Comparison of ENCODE assay signal across 14 cellular contexts in the genomic region with DNA sequence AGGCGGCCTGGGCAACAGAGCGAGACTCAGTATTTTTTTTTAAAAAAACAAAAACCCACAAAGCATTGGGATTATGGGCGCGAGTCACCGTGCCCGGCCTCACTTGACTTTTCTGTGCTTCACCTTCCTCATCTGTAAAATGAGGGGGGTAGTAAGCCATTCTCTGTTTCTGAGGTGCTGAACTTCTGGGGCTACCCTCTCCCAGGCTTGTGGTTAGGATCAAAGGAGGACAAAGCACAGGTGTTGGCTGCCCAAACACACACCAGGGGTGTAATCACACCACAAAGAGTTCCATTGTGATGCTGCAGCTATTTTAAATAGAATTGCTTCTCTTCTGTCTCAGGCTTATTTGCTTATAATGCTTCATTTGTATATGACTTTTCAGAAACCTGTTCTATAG. TPM values are rescaled to one million over a fixed set of nuclear protein-coding genes. Genes with fewer than 3 reads are reported as not detected.
DNase-seq lines count a peak whose midpoint lies in the region; ATAC-seq and TF ChIP-seq lines count a peak whose summit lies in the region.
"Had no signal": no experiment of that assay in that cellular context is flagged by ENCODE, and none has a peak within 500 bp of the region (broad histone marks: within the 10 kb centered on the region; RNA-seq: fewer than 3 reads in every experiment).

No MANE protein-coding gene starts in this region.

- H4K20me1 ChIP-seq in smooth muscle cell (ENCODE audit: low read depth): no peaks in the 10 kb centered on the region

- H3K4me3 ChIP-seq in left ventricle myocardium inferior: no peak overlapping the region
- no peak overlapping the region for H3K4me3 ChIP-seq in smooth muscle cell

- no peak overlapping the region for H3K9ac ChIP-seq in smooth muscle cell (ENCODE audit: low read depth)

- 86% methylated on average over 6 of the region's 6 CpGs for WGBS in smooth muscle cell (ENCODE audit: low lambda C conversion rate)

- intact Hi-C loops in left ventricle myocardium inferior (cut with micrococcal nuclease): no loop called here

- H3F3A ChIP-seq in smooth muscle cell (ENCODE audit: low read depth): peaks cover 3% of the 10 kb centered on the region

- H3K4me3 Mint-ChIP-seq in activated CD4-positive, alpha-beta T cell treated with anti-CD3 and anti-CD28 coated beads, Interleukin-2, amount 10 ng/mL, durations not matched to agents 7 days and 5 days: no peak overlapping the region
- H3K4me3 Mint-ChIP-seq: stimulated activated naive CD8-positive, alpha-beta T cell treated with anti-CD3 and anti-CD28 coated beads, Interleukin-15, Interleukin-2, amounts not matched to agents 100 ng/mL and 50 ng/mL, for 24 hours had no signal

- peak overlapping the region; percentile 15 for H3K27ac Mint-ChIP-seq in activated CD4-positive, alpha-beta T cell treated with anti-CD3 and anti-CD28 coated beads, Interleukin-2, amount 10 ng/mL, durations not matched to agents 7 days and 5 days
- H3K27ac Mint-ChIP-seq: stimulated activated naive CD8-positive, alpha-beta T cell treated with anti-CD3 and anti-CD28 coated beads, Interleukin-15, Interleukin-2, amounts not matched to agents 100 ng/mL and 50 ng/mL, for 24 hours had no signal

- no peak overlapping the region for H3K27ac ChIP-seq in left ventricle myocardium inferior (replicated peaks)
- no peak overlapping the region for H3K27ac ChIP-seq in smooth muscle cell (ENCODE audit: low read depth)

- no peaks in the 10 kb centered on the region for H3K9me3 ChIP-seq in left ventricle myocardium inferior (replicated peaks)
- H3K9me3 ChIP-seq in smooth muscle cell (replicated peaks; ENCODE audit: low read depth): no peaks in the 10 kb centered on the region

- H3K4me1 Mint-ChIP-seq in activated CD4-positive, alpha-beta T cell treated with anti-CD3 and anti-CD28 coated beads, Interleukin-2, amount 10 ng/mL, durations not matched to agents 7 days and 5 days: peaks cover 48% of the 10 kb centered on the region

- H3K27me3 ChIP-seq in left ventricle myocardium inferior (ENCODE audit: low read depth) (no peaks in the 10 kb centered on the region), smooth muscle cell (ENCODE audit: low read depth) (no peaks in the 10 kb centered on the region)

- peaks cover 4% of the 10 kb centered on the region for H3K36me3 Mint-ChIP-seq in activated CD4-positive, alpha-beta T cell treated with anti-CD3 and anti-CD28 coated beads, Interleukin-2, amount 10 ng/mL, durations not matched to agents 7 days and 5 days (ENCODE audit: low read depth)

- H3K36me3 ChIP-seq in left ventricle myocardium inferior (peaks cover 6% of the 10 kb centered on the region), smooth muscle cell (ENCODE audit: low read depth) (no peaks in the 10 kb centered on the region)

- no peak overlapping the region for H2AFZ ChIP-seq in smooth muscle cell (ENCODE audit: low read depth)

- peaks cover 18% of the 10 kb centered on the region for H3K4me1 ChIP-seq in left ventricle myocardium inferior
- no peaks in the 10 kb centered on the region for H3K4me1 ChIP-seq in smooth muscle cell (ENCODE audit: low read depth)

- ATAC-seq in HG02571 (IDR thresholded peaks at IDR 0.05; ENCODE audit: unreplicated experiment) (peak; percentile 45), HG03469 (IDR thresholded peaks at IDR 0.05; ENCODE audit: unreplicated experiment) (peak; percentile 59)

- no peaks in the 10 kb centered on the region for H3K9me3 Mint-ChIP-seq in activated CD4-positive, alpha-beta T cell treated with anti-CD3 and anti-CD28 coated beads, Interleukin-2, amount 10 ng/mL, durations not matched to agents 7 days and 5 days
- H3K9me3 Mint-ChIP-seq: stimulated activated naive CD8-positive, alpha-beta T cell treated with anti-CD3 and anti-CD28 coated beads, Interleukin-15, Interleukin-2, amounts not matched to agents 100 ng/mL and 50 ng/mL, for 24 hours had no signal

- POLR2A ChIA-PET in activated CD4-positive, alpha-beta T cell treated with anti-CD3 and anti-CD28 coated beads, Interleukin-2, amount 10 ng/mL, durations not matched to agents 7 days and 5 days (lab: Charles Lee): no interaction called here

- no peaks in the 10 kb centered on the region for H3K79me2 ChIP-seq in smooth muscle cell (ENCODE audit: low read depth)

- DNase-seq in activated CD4-positive, alpha-beta T cell treated with anti-CD3 and anti-CD28 coated beads, Interleukin-2, amount 10 ng/mL, durations not matched to agents 7 days and 5 days: no peak
- DNase-seq in activated CD4-positive, alpha-beta T cell treated with anti-CD3 and anti-CD28 coated beads, Interleukin-2, amount 50 U/mL, for 48 hours: no peak
- DNase-seq in left ventricle myocardium inferior (no peak), NCI-H510A treated with DMSO at 0.1 percent for 48 hours (lab: John Stamatoyannopoulos, UW) (no peak), T-helper 1 cell (no peak), smooth muscle cell (lab: John Stamatoyannopoulos, UW; ENCODE audit: unreplicated experiment) (no peak)
- DNase-seq: amniotic stem cell; DMS79 treated with DMSO at 0.1 percent for 48 hours; NCI-H1105; occipital lobe; stimulated activated CD4-positive, alpha-beta T cell treated with anti-CD3 and anti-CD28 coated beads, Interleukin-15, amount 100 ng/mL, for 24 hours had no signal

- TF ChIP-seq CTCF in left ventricle myocardium inferior (IDR thresholded peaks at IDR 0.05; ENCODE audit: borderline replicate concordance) (no peak), smooth muscle cell (IDR thresholded peaks at IDR 0.05; ENCODE audit: borderline replicate concordance, insufficient read depth, poor library complexity, severe bottlenecking) (no peak)

- H3K4me2 ChIP-seq in smooth muscle cell: no peak overlapping the region

- CTCF ChIA-PET in activated CD4-positive, alpha-beta T cell treated with anti-CD3 and anti-CD28 coated beads, Interleukin-2, amount 10 ng/mL, durations not matched to agents 7 days and 5 days (lab: Charles Lee): interaction anchor here (1.2 kb wide), 1 partner anchor 102 kb away, joined by 5 read pairs; no protein-coding TSS in a partner anchor

- no peaks in the 10 kb centered on the region for H3K27me3 Mint-ChIP-seq in activated CD4-positive, alpha-beta T cell treated with anti-CD3 and anti-CD28 coated beads, Interleukin-2, amount 10 ng/mL, durations not matched to agents 7 days and 5 days
- H3K27me3 Mint-ChIP-seq: stimulated activated naive CD8-positive, alpha-beta T cell treated with anti-CD3 and anti-CD28 coated beads, Interleukin-15, Interleukin-2, amounts not matched to agents 100 ng/mL and 50 ng/mL, for 24 hours had no signal

RNA-seq across cellular contexts. Expression of gene INHBB, which starts 35.8 kb away (rescaled TPM):
- not detected for total RNA-seq in activated CD4-positive, alpha-beta T cell treated with anti-CD3 and anti-CD28 coated beads, Interleukin-2, amount 10 ng/mL, durations not matched to agents 7 days and 5 days
- 3.2 TPM for total RNA-seq in left ventricle myocardium inferior
- total RNA-seq in smooth muscle cell: 0.09 TPM in 1 of 2 replicates, not detected in the other
- polyA plus RNA-seq in smooth muscle cell: 0.06 and 0.53 TPM in 2 replicates

RNA-seq across cellular contexts. Expression of gene RALB, which starts 57.5 kb away (rescaled TPM):
- total RNA-seq in activated CD4-positive, alpha-beta T cell treated with anti-CD3 and anti-CD28 coated beads, Interleukin-2, amount 10 ng/mL, durations not matched to agents 7 days and 5 days: 10 to 100 TPM; 44.3 to 46.8 TPM
- total RNA-seq in left ventricle myocardium inferior: 45.8 TPM
- 72.1 and 73.4 TPM in 2 replicates for total RNA-seq in smooth muscle cell
- polyA plus RNA-seq in smooth muscle cell: 69.9 and 71.3 TPM in 2 replicates
